Comparison of ENCODE assay signal across 10 cellular contexts in the genomic region with DNA sequence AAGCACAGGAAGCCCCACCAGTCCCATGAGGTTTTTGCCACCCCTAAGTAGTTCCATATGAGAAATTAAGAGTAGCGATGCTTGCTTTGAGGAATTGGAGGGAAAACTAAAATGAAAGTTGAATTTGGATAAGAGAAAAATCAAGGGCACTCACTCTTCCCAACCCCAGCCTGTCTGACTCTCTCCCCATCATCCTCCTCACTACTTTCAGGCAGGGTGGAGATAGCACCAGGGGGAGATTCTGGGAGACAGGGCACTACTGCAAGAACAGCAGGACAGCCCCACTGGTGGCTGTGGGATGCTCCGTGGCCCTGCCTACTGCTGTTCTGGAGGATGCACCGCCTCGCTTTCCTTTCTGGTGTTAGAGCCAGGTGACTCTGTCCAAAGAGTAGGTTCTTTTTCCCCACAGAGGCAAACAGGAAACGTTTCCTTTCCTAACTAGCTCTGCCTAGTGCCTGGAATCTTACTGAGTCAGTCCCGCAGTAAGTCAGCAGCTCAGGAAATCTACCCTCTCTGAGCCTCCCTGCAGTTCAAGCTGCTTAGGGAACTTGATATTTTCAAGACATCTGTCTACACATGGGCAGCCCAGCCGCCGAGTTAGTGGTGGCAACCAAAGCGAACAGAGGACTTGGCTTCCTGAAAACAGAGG. TPM values are rescaled to one million over a fixed set of nuclear protein-coding genes. Genes with fewer than 3 reads are reported as not detected.
A peak's percentile ranks its signal among the peaks of the same experiment; 100 is the strongest.
DNase-seq lines count a peak whose midpoint lies in the region; ATAC-seq and TF ChIP-seq lines count a peak whose summit lies in the region.
"Had no signal": no experiment of that assay in that cellular context is flagged by ENCODE, and none has a peak within 500 bp of the region (broad histone marks: within the 10 kb centered on the region; RNA-seq: fewer than 3 reads in every experiment).

No MANE protein-coding gene starts in this region.

- intact Hi-C loops in mammary epithelial cell (cut with micrococcal nuclease): no loop called here
- intact Hi-C loops in breast epithelium (cut with DNase I; ENCODE audit: low total_unique reads): no loop called here
- intact Hi-C loops in uterus (cut with DNase I; ENCODE audit: low total_unique reads): no loop called here

- BruUV-seq in mammary epithelial cell (replicated peaks; lab: Mats Ljungman, UMichigan): no TSS peak

- TF ChIP-seq CTCF in mammary epithelial cell (conservative IDR thresholded peaks at IDR 0.05 in 1 of 2, IDR thresholded peaks at IDR 0.05 in 1 of 2; ENCODE audit: extremely low read depth in 1 of 2, insufficient read depth in 1 of 2, low read depth in 1 of 2, low read length in 2 of 2) (no peak), breast epithelium (IDR thresholded peaks at IDR 0.05) (no peak), uterus (IDR thresholded peaks at IDR 0.05) (no peak)

- CTCF ChIA-PET in mammary epithelial cell (lab: Charles Lee; ENCODE audit: low non-redundant PET): no interaction called here

- H3K27ac ChIP-seq in mammary epithelial cell (ENCODE audit: insufficient read depth, low read depth, low read length) (no peak overlapping the region), breast epithelium (peak overlapping the region in 1 of 2 donors; percentile 79), uterus (peak overlapping the region; percentile 46 to 56)
- H3K27ac ChIP-seq: KMS-11 had no signal

- 79% methylated on average over 8 of the region's 9 CpGs for WGBS in mammary epithelial cell (ENCODE audit: low coverage, missing lambda C conversion rate)

- H3K9ac ChIP-seq in mammary epithelial cell (ENCODE audit: insufficient read depth, low read length): no peak overlapping the region
- H3K9ac ChIP-seq: KMS-11 had no signal

- no peaks in the 10 kb centered on the region for H3K79me2 ChIP-seq in mammary epithelial cell (ENCODE audit: insufficient read depth, low read length)

- peaks cover 40% of the 10 kb centered on the region for H3K4me1 Mint-ChIP-seq in activated naive CD8-positive, alpha-beta T cell treated with anti-CD3 and anti-CD28 coated beads for 36 hours

- H3K4me3 ChIP-seq in mammary epithelial cell (replicated peaks in 1 of 3; ENCODE audit: insufficient read depth in 1 of 3, low read depth in 2 of 3, low read length in 3 of 3) (no peak overlapping the region), breast epithelium (no peak overlapping the region), uterus (no peak overlapping the region)

- peak overlapping the region; percentile 76 for H3K27ac Mint-ChIP-seq in activated naive CD8-positive, alpha-beta T cell treated with anti-CD3 and anti-CD28 coated beads for 36 hours

- dilution Hi-C loops in mammary epithelial cell (cut with HindIII; ENCODE audit: low sequenced_read_pairs): no loop called here

- no peaks in the 10 kb centered on the region for H3K36me3 Mint-ChIP-seq in activated naive CD8-positive, alpha-beta T cell treated with anti-CD3 and anti-CD28 coated beads for 36 hours

- TF ChIP-seq POLR2A in breast epithelium (IDR thresholded peaks at IDR 0.05): no peak
- peak in 1 of 2 donors; percentile 35 for TF ChIP-seq POLR2A in uterus (IDR thresholded peaks at IDR 0.05)

- no peaks in the 10 kb centered on the region for H3K9me3 Mint-ChIP-seq in activated naive CD8-positive, alpha-beta T cell treated with anti-CD3 and anti-CD28 coated beads for 36 hours

- ATAC-seq in HG03439 (IDR thresholded peaks at IDR 0.05; ENCODE audit: unreplicated experiment) (no peak), GM19452 (IDR thresholded peaks at IDR 0.05; ENCODE audit: unreplicated experiment) (no peak)

- H2AFZ ChIP-seq in mammary epithelial cell (ENCODE audit: low read depth, low read length): peak overlapping the region; percentile 87

- H3K36me3 ChIP-seq in mammary epithelial cell (ENCODE audit: insufficient read depth, low read length) (no peaks in the 10 kb centered on the region), breast epithelium (no peaks in the 10 kb centered on the region), uterus (no peaks in the 10 kb centered on the region)

- no peaks in the 10 kb centered on the region for H3K9me3 ChIP-seq in mammary epithelial cell (replicated peaks; ENCODE audit: insufficient read depth, low read length)
- no peaks in the 10 kb centered on the region for H3K9me3 ChIP-seq in breast epithelium
- no peaks in the 10 kb centered on the region for H3K9me3 ChIP-seq in uterus

- peak overlapping the region; percentile 15 for H3K4me2 ChIP-seq in mammary epithelial cell (ENCODE audit: insufficient read depth, low read depth, low read length)
- H3K4me2 ChIP-seq: KMS-11 had no signal

- H3K27me3 ChIP-seq in mammary epithelial cell (ENCODE audit: insufficient read depth, low read length) (no peaks in the 10 kb centered on the region), breast epithelium (no peaks in the 10 kb centered on the region), uterus (no peaks in the 10 kb centered on the region)

- no peaks in the 10 kb centered on the region for H4K20me1 ChIP-seq in mammary epithelial cell (ENCODE audit: insufficient read depth, low read length)

- peak overlapping the region; percentile 76 for H3K4me3 Mint-ChIP-seq in activated naive CD8-positive, alpha-beta T cell treated with anti-CD3 and anti-CD28 coated beads for 36 hours

- H3K27me3 Mint-ChIP-seq in activated naive CD8-positive, alpha-beta T cell treated with anti-CD3 and anti-CD28 coated beads for 36 hours: no peaks in the 10 kb centered on the region

- DNase-seq in mammary epithelial cell (no peak), breast epithelium (ENCODE audit: low spot score in 2 of 2) (no peak), kidney tubule cell (ENCODE audit: low spot score) (peak; percentile 59), uterus (no peak), iPS-NIHi11 (ENCODE audit: low spot score) (no peak)
- DNase-seq in activated naive CD8-positive, alpha-beta T cell treated with anti-CD3 and anti-CD28 coated beads for 36 hours: peak; percentile 22
- DNase-seq: T-helper 9 cell had no signal

- in situ Hi-C loops in mammary epithelial cell (cut with MboI; ENCODE audit: low sequenced_read_pairs in 2 of 2): no loop called here

- H3K4me1 ChIP-seq in mammary epithelial cell (ENCODE audit: insufficient read depth, low read length) (peaks cover 19% of the 10 kb centered on the region), breast epithelium (no peaks in the 10 kb centered on the region), uterus (no peaks in the 10 kb centered on the region)

RNA-seq across cellular contexts. Expression of a gene that starts 11.2 kb away (rescaled TPM):
- 100 to 1,000 TPM; 106 to 145 TPM for total RNA-seq in mammary epithelial cell
- 77.2 TPM for polyA plus RNA-seq in mammary epithelial cell
- 74.7 TPM for polyA minus RNA-seq in mammary epithelial cell
- total RNA-seq in breast epithelium: 100 to 1,000 TPM; 420 to 803 (median 575) TPM
- total RNA-seq in activated naive CD8-positive, alpha-beta T cell treated with anti-CD3 and anti-CD28 coated beads for 36 hours: 100 to 1,000 TPM; 481 to 482 TPM
- total RNA-seq in uterus: 100 to 1,000 TPM; 207 to 628 (median 416) TPM

RNA-seq across cellular contexts. Expression of a gene that starts 55.7 kb away (rescaled TPM):
- total RNA-seq in mammary epithelial cell (10 to 100 TPM; 40.8 to 84.4 TPM), breast epithelium (10 to 100 TPM; 39.7 to 51.2 (median 47.5) TPM), uterus (100 to 1,000 TPM in 2 of 4 donors, 10 to 100 TPM in 1, 1 to 10 TPM in 1; 7.2 to 150 (median 79.5) TPM)
- 32.0 TPM for polyA plus RNA-seq in mammary epithelial cell
- polyA minus RNA-seq in mammary epithelial cell: 61.9 TPM
- 100 to 1,000 TPM; 123 to 126 TPM for total RNA-seq in activated naive CD8-positive, alpha-beta T cell treated with anti-CD3 and anti-CD28 coated beads for 36 hours

RNA-seq across cellular contexts. Expression of a gene that starts 56.5 kb away (rescaled TPM):
- total RNA-seq in mammary epithelial cell: 10 to 100 TPM in 1 of 2 donors, 1 to 10 TPM in 1; 3.0 to 13.5 TPM
- 6.1 TPM for polyA plus RNA-seq in mammary epithelial cell
- polyA minus RNA-seq in mammary epithelial cell: 6.5 TPM
- 10 to 100 TPM in 2 of 3 donors, 1 to 10 TPM in 1; 9.0 to 28.4 (median 12.1) TPM for total RNA-seq in breast epithelium
- 10 to 100 TPM; 32.7 to 34.4 TPM for total RNA-seq in activated naive CD8-positive, alpha-beta T cell treated with anti-CD3 and anti-CD28 coated beads for 36 hours
- total RNA-seq in uterus: 10 to 100 TPM in 2 of 4 donors, 1 to 10 TPM in 2; 4.4 to 23.0 (median 16.2) TPM

Comparison
In these comparisons a context has a peak if more than half of its experiments do, and no peak if none do; other contexts are left out.
1. DNase-seq: peak in activated naive CD8-positive, alpha-beta T cell treated with anti-CD3 and anti-CD28 coated beads for 36 hours (single experiment) and kidney tubule cell (single experiment); none in mammary epithelial cell (single experiment), breast epithelium (0 of 2), uterus (0 of 2) and iPS-NIHi11 (single experiment).